ENCODE assay signal across 15 cellular contexts in the genomic region with DNA sequence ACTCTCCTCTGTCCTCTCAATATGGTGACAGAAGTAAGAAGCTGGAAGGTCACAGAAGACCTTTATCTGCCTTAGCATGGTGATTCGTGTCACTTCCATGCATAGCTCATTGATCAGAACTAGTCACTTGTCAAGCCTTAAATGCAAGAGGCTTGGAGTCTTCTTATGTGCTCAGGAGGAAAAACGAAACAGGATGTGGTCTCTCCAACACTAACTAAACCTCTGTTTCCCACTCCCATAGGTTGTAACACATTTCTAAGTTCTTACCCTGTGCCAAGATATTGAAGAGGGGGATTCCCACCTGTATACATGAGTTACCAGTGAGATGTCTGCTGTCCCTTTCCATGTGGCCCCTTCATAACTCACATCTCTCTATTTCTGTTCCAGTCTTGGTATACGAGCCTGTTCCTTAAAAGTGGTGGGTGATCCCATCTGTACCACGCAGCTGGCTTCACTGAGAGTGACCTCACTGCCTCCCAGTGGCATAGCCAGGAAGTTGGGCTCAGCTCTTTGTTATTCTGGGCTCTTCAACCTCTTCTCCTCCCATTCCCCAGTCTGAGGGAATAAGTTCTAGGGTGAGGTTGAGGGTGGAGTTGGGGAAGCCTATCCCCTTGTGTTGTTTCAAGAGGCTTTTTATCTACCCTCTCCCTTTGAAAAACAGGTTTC.
DNase-seq lines count a peak whose midpoint lies in the region; ATAC-seq, FAIRE-seq and TF ChIP-seq lines count a peak whose summit lies in the region.
"Had no signal": no experiment of that assay in that cellular context is flagged by ENCODE, and none has a peak within 500 bp of the region (broad histone marks: within the 10 kb centered on the region; RNA-seq: fewer than 3 reads in every experiment).

No MANE protein-coding gene starts in this region.

- H3K4me1 ChIP-seq in OCI-LY1 (ENCODE audit: insufficient read depth, low read length, severe bottlenecking) (no peaks in the 10 kb centered on the region), keratinocyte (ENCODE audit: control insufficient read depth, extremely low read depth, insufficient read depth, low read length) (no peaks in the 10 kb centered on the region), upper lobe of right lung (no peaks in the 10 kb centered on the region)
- H3K4me1 ChIP-seq: psoas muscle, stomach had no signal

- intact Hi-C loops in upper lobe of right lung (cut with DNase I) = no loop called here
- intact Hi-C loops in natural killer cell (cut with micrococcal nuclease) = no loop called here

- 0 out of 3 replicates have a peak, but pooled peaks have one; percentile 12 for TF ChIP-seq CTCF in GM12872 (IDR thresholded peaks at IDR 0.05; ENCODE audit: insufficient read depth, low read depth, low read length)
- peak; percentile 9; the same call in 1 of the 2 replicates for TF ChIP-seq CTCF in OCI-LY1 (IDR thresholded peaks at IDR 0.05; ENCODE audit: low read length)
- TF ChIP-seq CTCF in keratinocyte (optimal IDR thresholded peaks at IDR 0.05 in 1 of 3, IDR thresholded peaks at IDR 0.05 in 1 of 3, conservative IDR thresholded peaks at IDR 0.05 in 1 of 3; ENCODE audit: extremely low read depth in 1 of 3, insufficient read depth in 2 of 3, low read length in 3 of 3) = peak in 2 of 3 experiments; percentile 27 to 30
- no peak for TF ChIP-seq CTCF in upper lobe of right lung (IDR thresholded peaks at IDR 0.05)
- no peak for TF ChIP-seq CTCF in natural killer cell (IDR thresholded peaks at IDR 0.05)

- H3K9me3 Mint-ChIP-seq in natural killer cell = peaks cover 3 to 6% of the 10 kb centered on the region in 2 donors

- H3K4me3 ChIP-seq in OCI-LY1 (ENCODE audit: low read depth, low read length, poor library complexity, severe bottlenecking) (no peak overlapping the region), keratinocyte (ENCODE audit: control insufficient read depth in 2 of 3, extremely low read depth in 1 of 3, insufficient read depth in 2 of 3, low read depth in 1 of 3, low read length in 3 of 3) (no peak overlapping the region), upper lobe of right lung (no peak overlapping the region)
- H3K4me3 ChIP-seq: psoas muscle, stomach had no signal

- H2AFZ ChIP-seq in OCI-LY1 (ENCODE audit: low read length) = no peak overlapping the region
- H2AFZ ChIP-seq in keratinocyte (ENCODE audit: control insufficient read depth, low read length) = no peak overlapping the region

- H3K9ac ChIP-seq in OCI-LY1 (ENCODE audit: low read length) = no peak overlapping the region
- H3K9ac ChIP-seq in keratinocyte (ENCODE audit: control insufficient read depth, extremely low read depth, insufficient read depth, low read length) = no peak overlapping the region

- no peaks in the 10 kb centered on the region; the same call in 1 of the 2 replicates for H3K27me3 ChIP-seq in OCI-LY1 (ENCODE audit: insufficient read depth, low read length)
- H3K27me3 ChIP-seq in keratinocyte (ENCODE audit: control insufficient read depth, extremely low read depth, insufficient read depth, low read length) = no peaks in the 10 kb centered on the region
- no peaks in the 10 kb centered on the region for H3K27me3 ChIP-seq in upper lobe of right lung
- H3K27me3 ChIP-seq: stomach had no signal

- no peak for ATAC-seq in GM18868 (IDR thresholded peaks at IDR 0.05; ENCODE audit: unreplicated experiment)
- no peak for ATAC-seq in upper lobe of right lung
- ATAC-seq in natural killer cell = no peak
- ATAC-seq: psoas muscle had no signal

- H3K79me2 ChIP-seq in OCI-LY1 (ENCODE audit: insufficient read depth, low read length) (no peaks in the 10 kb centered on the region), keratinocyte (ENCODE audit: control insufficient read depth, insufficient read depth, low read length) (no peaks in the 10 kb centered on the region)

- H3K4me3 Mint-ChIP-seq in natural killer cell = no peak overlapping the region
- H3K4me3 Mint-ChIP-seq: naive B cell had no signal

- H4K20me1 ChIP-seq in OCI-LY1 (ENCODE audit: insufficient read depth, low read length) = no peaks in the 10 kb centered on the region
- no peaks in the 10 kb centered on the region for H4K20me1 ChIP-seq in keratinocyte (ENCODE audit: control insufficient read depth, extremely low read depth, insufficient read depth, low read length)

- peak; percentile 14 for DNase-seq in AG08395 (ENCODE audit: low spot score)
- DNase-seq in keratinocyte (ENCODE audit: low read depth, low spot score) = no peak
- DNase-seq in upper lobe of right lung = no peak
- DNase-seq in NAMALWA (ENCODE audit: low spot score) = no peak
- no peak for DNase-seq in natural killer cell
- DNase-seq: activated CD4-positive, alpha-beta T cell treated with anti-CD3 and anti-CD28 coated beads for 4 hours; activated naive CD4-positive, alpha-beta T cell treated with anti-CD3 and anti-CD28 coated beads, Interleukin-2, amount 50 U/mL, for 16 hours; cortex of kidney; naive B cell; psoas muscle; SHP77 treated with DMSO at 0.1 percent for 48 hours; stomach had no signal

- no peaks in the 10 kb centered on the region for H3K27me3 Mint-ChIP-seq in natural killer cell (ENCODE audit: low read depth in 2 of 2)

- no peaks in the 10 kb centered on the region for H3K9me1 ChIP-seq in keratinocyte (ENCODE audit: control insufficient read depth, extremely low read depth, insufficient read depth, low read length)

- H3K36me3 Mint-ChIP-seq in natural killer cell = no peaks in the 10 kb centered on the region
- H3K36me3 Mint-ChIP-seq: naive B cell had no signal

- no peaks in the 10 kb centered on the region for H3K4me1 Mint-ChIP-seq in natural killer cell
- H3K4me1 Mint-ChIP-seq: naive B cell had no signal

- no peaks in the 10 kb centered on the region for H3K9me2 ChIP-seq in OCI-LY1 (ENCODE audit: low read depth, low read length)

- H3K27ac ChIP-seq in OCI-LY1 (ENCODE audit: low read depth, low read length, poor library complexity, severe bottlenecking) = no peak overlapping the region
- H3K27ac ChIP-seq in keratinocyte (ENCODE audit: control insufficient read depth, insufficient read depth, low read length) = no peak overlapping the region
- no peak overlapping the region for H3K27ac ChIP-seq in upper lobe of right lung
- H3K27ac ChIP-seq: psoas muscle, stomach had no signal

- H3K9me3 ChIP-seq in OCI-LY1 (ENCODE audit: low read length) (no peaks in the 10 kb centered on the region), keratinocyte (ENCODE audit: control insufficient read depth, low read depth, low read length) (no peaks in the 10 kb centered on the region), upper lobe of right lung (no peaks in the 10 kb centered on the region)
- H3K9me3 ChIP-seq: psoas muscle had no signal

- no peaks in the 10 kb centered on the region for H3F3A ChIP-seq in OCI-LY1 (ENCODE audit: insufficient read depth, low read length)

- no peaks in the 10 kb centered on the region for H3K36me3 ChIP-seq in OCI-LY1 (ENCODE audit: insufficient read depth, low read length)
- H3K36me3 ChIP-seq in keratinocyte (ENCODE audit: control insufficient read depth in 2 of 2, extremely low read depth in 1 of 2, insufficient read depth in 2 of 2, low read length in 2 of 2) = no peaks in the 10 kb centered on the region
- H3K36me3 ChIP-seq in upper lobe of right lung = no peaks in the 10 kb centered on the region
- H3K36me3 ChIP-seq: stomach had no signal

- dilution Hi-C loops in keratinocyte (cut with MboI; ENCODE audit: extremely low pct_ligation_motif_present, low sequenced_read_pairs) = no loop called here

- H3K4me2 ChIP-seq in OCI-LY1 (ENCODE audit: low read length) (no peak overlapping the region), keratinocyte (ENCODE audit: control insufficient read depth, extremely low read depth, insufficient read depth, low read depth, low read length) (no peak overlapping the region)

- no peak for FAIRE-seq in keratinocyte (lab: Jason Lieb, UNC)

- H3K27ac Mint-ChIP-seq in natural killer cell = no peak overlapping the region

Comparison
In these comparisons a context has a peak if more than half of its experiments do, and no peak if none do; other contexts are left out.
1. CTCF ChIP-seq: peak in GM12872 (single experiment), OCI-LY1 (single experiment) and keratinocyte (2 of 3); none in upper lobe of right lung (single experiment) and natural killer cell (single experiment).